Comparison of ENCODE assay signal across 9 cellular contexts in genomic region chr2:73072416-73072815, GRCh38. TPM values are rescaled to one million over a fixed set of nuclear protein-coding genes. Genes with fewer than 3 reads are reported as not detected.
DNase-seq lines count a peak whose midpoint lies in the region; ATAC-seq and TF ChIP-seq lines count a peak whose summit lies in the region.
"Had no signal": no experiment of that assay in that cellular context is flagged by ENCODE, and none has a peak within 500 bp of the region (broad histone marks: within the 10 kb centered on the region; RNA-seq: fewer than 3 reads in every experiment).

No MANE protein-coding gene starts in this region.

- H3K9me3 Mint-ChIP-seq in activated CD4-positive, alpha-beta T cell treated with anti-CD3 and anti-CD28 coated beads, Interleukin-2, amount 10 ng/mL, durations not matched to agents 24 days and 14 days, result no peaks in the 10 kb centered on the region
- no peaks in the 10 kb centered on the region for H3K9me3 Mint-ChIP-seq in activated naive CD8-positive, alpha-beta T cell treated with anti-CD3 and anti-CD28 coated beads, Interleukin-2, amount 10 ng/mL, durations not matched to agents 7 days and 5 days

- H3K27ac ChIP-seq in liver (ENCODE audit: low read depth in 1 of 2, low read length in 2 of 2), result no peak overlapping the region
- H3K27ac ChIP-seq in temporal lobe (ENCODE audit: low read depth, low read length), result peak overlapping the region; percentile 85

- H3K4me1 Mint-ChIP-seq in activated CD4-positive, alpha-beta T cell treated with anti-CD3 and anti-CD28 coated beads, Interleukin-2, amount 10 ng/mL, durations not matched to agents 24 days and 14 days, result peaks cover 20% of the 10 kb centered on the region
- H3K4me1 Mint-ChIP-seq in activated naive CD8-positive, alpha-beta T cell treated with anti-CD3 and anti-CD28 coated beads, Interleukin-2, amount 10 ng/mL, durations not matched to agents 7 days and 5 days, result peaks cover 21% of the 10 kb centered on the region

- H3K27me3 Mint-ChIP-seq in activated CD4-positive, alpha-beta T cell treated with anti-CD3 and anti-CD28 coated beads, Interleukin-2, amount 10 ng/mL, durations not matched to agents 24 days and 14 days, result peaks cover 12% of the 10 kb centered on the region
- H3K27me3 Mint-ChIP-seq in activated naive CD8-positive, alpha-beta T cell treated with anti-CD3 and anti-CD28 coated beads, Interleukin-2, amount 10 ng/mL, durations not matched to agents 7 days and 5 days, result peaks cover 3% of the 10 kb centered on the region

- no peaks in the 10 kb centered on the region for H3K36me3 ChIP-seq in liver (ENCODE audit: control insufficient read depth in 4 of 4, insufficient read depth in 3 of 4, low read depth in 1 of 4, low read length in 3 of 4)

- H3K4me3 ChIP-seq in liver (ENCODE audit: low read depth in 1 of 3, low read length in 3 of 3), result peak overlapping the region in 2 of 3 donors; percentile 54 to 96

- H3K27me3 ChIP-seq in liver (ENCODE audit: control insufficient read depth in 4 of 4, insufficient read depth in 4 of 4, low read length in 3 of 4), result no peaks in the 10 kb centered on the region

- peak overlapping the region in 1 of 2 donors; percentile 57 for H3K9ac ChIP-seq in liver (ENCODE audit: low read depth in 1 of 2, low read length in 2 of 2)

- H3K9me3 ChIP-seq in liver (ENCODE audit: control insufficient read depth in 4 of 4, low read length in 3 of 4), result no peaks in the 10 kb centered on the region

- no peak for TF ChIP-seq RAD21 in liver (IDR thresholded peaks at IDR 0.05)

- peak overlapping the region; percentile 89 for H3K4me3 Mint-ChIP-seq in activated CD4-positive, alpha-beta T cell treated with anti-CD3 and anti-CD28 coated beads, Interleukin-2, amount 10 ng/mL, durations not matched to agents 24 days and 14 days
- H3K4me3 Mint-ChIP-seq in activated naive CD8-positive, alpha-beta T cell treated with anti-CD3 and anti-CD28 coated beads, Interleukin-2, amount 10 ng/mL, durations not matched to agents 7 days and 5 days, result peak overlapping the region; percentile 92

- DNase-seq in activated CD4-positive, alpha-beta T cell treated with anti-CD3 and anti-CD28 coated beads, Interleukin-2, amount 10 ng/mL, durations not matched to agents 24 days and 14 days, result no peak
- DNase-seq in activated CD4-positive, alpha-beta T cell treated with anti-CD3 and anti-CD28 coated beads for 48 hours, result no peak
- peak; percentile 12 for DNase-seq in activated naive CD8-positive, alpha-beta T cell treated with anti-CD3 and anti-CD28 coated beads, Interleukin-2, amount 10 ng/mL, durations not matched to agents 7 days and 5 days
- DNase-seq in AML-193 (lab: John Stamatoyannopoulos, UW), result no peak
- no peak for DNase-seq in pons (ENCODE audit: low spot score)
- DNase-seq in DMS153 (lab: John Stamatoyannopoulos, UW), result no peak
- DNase-seq: NCI-H2081 had no signal

- POLR2A ChIA-PET in activated naive CD8-positive, alpha-beta T cell treated with anti-CD3 and anti-CD28 coated beads, Interleukin-2, amount 10 ng/mL, durations not matched to agents 7 days and 5 days (lab: Charles Lee), result no interaction called here

- TF ChIP-seq CTCF in liver (IDR thresholded peaks at IDR 0.05; ENCODE audit: low read depth, low read length, missing input control), result no peak

- intact Hi-C loops in activated CD4-positive, alpha-beta T cell treated with anti-CD3 and anti-CD28 coated beads, Interleukin-2, amount 10 ng/mL, durations not matched to agents 24 days and 14 days (cut with micrococcal nuclease), result loop anchor here (5.0 kb wide), 2 partner anchors 105 to 245 kb away; partner anchors contain the start of gene EXOC6B

- 91% methylated on average over 1 of the region's 1 CpG for WGBS in liver

- H3K4me1 ChIP-seq in liver (ENCODE audit: control insufficient read depth in 4 of 4, insufficient read depth in 4 of 4, low read length in 3 of 4), result peaks cover 1 to 39% (median 29%) of the 10 kb centered on the region in 4 donors

- ATAC-seq in activated naive CD8-positive, alpha-beta T cell treated with anti-CD3 and anti-CD28 coated beads, Interleukin-2, amount 10 ng/mL, durations not matched to agents 7 days and 5 days (ENCODE audit: low read depth), result no peak

- no peak overlapping the region for H3K27ac Mint-ChIP-seq in activated CD4-positive, alpha-beta T cell treated with anti-CD3 and anti-CD28 coated beads, Interleukin-2, amount 10 ng/mL, durations not matched to agents 24 days and 14 days
- peak overlapping the region; percentile 92 for H3K27ac Mint-ChIP-seq in activated naive CD8-positive, alpha-beta T cell treated with anti-CD3 and anti-CD28 coated beads, Interleukin-2, amount 10 ng/mL, durations not matched to agents 7 days and 5 days

- peaks cover 2% of the 10 kb centered on the region for H3K36me3 Mint-ChIP-seq in activated CD4-positive, alpha-beta T cell treated with anti-CD3 and anti-CD28 coated beads, Interleukin-2, amount 10 ng/mL, durations not matched to agents 24 days and 14 days (ENCODE audit: low read depth)
- peaks cover 8% of the 10 kb centered on the region for H3K36me3 Mint-ChIP-seq in activated naive CD8-positive, alpha-beta T cell treated with anti-CD3 and anti-CD28 coated beads, Interleukin-2, amount 10 ng/mL, durations not matched to agents 7 days and 5 days

TF ChIP-seq in liver, 16 proteins besides CTCF, POLR2A, EP300 and RAD21:
- TF ChIP-seq NR2F2 (IDR thresholded peaks at IDR 0.05), result no peak
- no peak for TF ChIP-seq ATF3 (IDR thresholded peaks at IDR 0.05)
- no peak for TF ChIP-seq EGR1 (IDR thresholded peaks at IDR 0.05; ENCODE audit: low read depth in 2 of 2)
- no peak for TF ChIP-seq HNF4G (IDR thresholded peaks at IDR 0.05)
- TF ChIP-seq SP1 (IDR thresholded peaks at IDR 0.05), result no peak
- no peak for TF ChIP-seq RXRA (IDR thresholded peaks at IDR 0.05)
- no peak for TF ChIP-seq GABPA (IDR thresholded peaks at IDR 0.05 in 1 of 2, conservative IDR thresholded peaks at IDR 0.05 in 1 of 2)
- TF ChIP-seq HNF4A (conservative IDR thresholded peaks at IDR 0.05), result no peak
- no peak for TF ChIP-seq FOXA2 (IDR thresholded peaks at IDR 0.05)
TF ChIP-seq in liver: peak in this region for 0.

RNA-seq across cellular contexts. Expression of gene SFXN5, which starts 0.9 kb away (rescaled TPM):
- 11.6 and 14.1 TPM in 2 replicates for total RNA-seq in activated CD4-positive, alpha-beta T cell treated with anti-CD3 and anti-CD28 coated beads, Interleukin-2, amount 10 ng/mL, durations not matched to agents 24 days and 14 days
- 10 to 100 TPM; 11.9 to 13.3 TPM for total RNA-seq in activated naive CD8-positive, alpha-beta T cell treated with anti-CD3 and anti-CD28 coated beads, Interleukin-2, amount 10 ng/mL, durations not matched to agents 7 days and 5 days
- total RNA-seq in liver, result 10 to 100 TPM; 23.3 to 58.2 TPM
- polyA plus RNA-seq in liver, result 10 to 100 TPM; 23.9 to 35.1 TPM
- 20.7 TPM for total RNA-seq in temporal lobe

RNA-seq across cellular contexts. Expression of gene RAB11FIP5, which starts 40.3 kb away (rescaled TPM):
- total RNA-seq in activated CD4-positive, alpha-beta T cell treated with anti-CD3 and anti-CD28 coated beads, Interleukin-2, amount 10 ng/mL, durations not matched to agents 24 days and 14 days, result 13.4 and 13.8 TPM in 2 replicates
- 1 to 10 TPM; 4.8 to 4.9 TPM for total RNA-seq in activated naive CD8-positive, alpha-beta T cell treated with anti-CD3 and anti-CD28 coated beads, Interleukin-2, amount 10 ng/mL, durations not matched to agents 7 days and 5 days
- total RNA-seq in liver (1 to 10 TPM; 2.8 to 8.1 TPM), temporal lobe (6.1 TPM)
- 1 to 10 TPM; 4.1 to 6.8 TPM for polyA plus RNA-seq in liver
